ENCODE assay signal across 21 cellular contexts in the genomic region with DNA sequence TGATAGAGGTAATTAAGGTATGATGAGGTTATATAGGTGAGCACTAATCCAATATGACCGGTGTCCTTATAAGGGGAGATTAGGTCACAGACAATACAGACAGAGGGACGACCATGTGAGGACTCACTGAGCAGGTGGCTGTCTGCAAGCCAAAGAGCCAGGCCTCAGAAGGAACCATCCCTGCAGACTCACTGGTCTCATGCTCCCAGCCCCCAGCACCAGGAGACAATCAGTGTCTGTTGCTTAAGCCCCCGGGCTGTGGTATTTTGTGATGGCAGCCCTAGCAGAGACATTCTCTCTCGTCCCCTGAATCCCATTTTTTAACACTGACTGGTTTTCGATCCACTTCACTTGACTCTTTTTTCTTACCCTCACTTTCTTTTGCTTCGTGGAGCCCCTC. TPM values are rescaled to one million over a fixed set of nuclear protein-coding genes. Genes with fewer than 3 reads are reported as not detected.
A peak's percentile ranks its signal among the peaks of the same experiment; 100 is the strongest.
DNase-seq lines count a peak whose midpoint lies in the region; ATAC-seq and TF ChIP-seq lines count a peak whose summit lies in the region.
"Had no signal": no experiment of that assay in that cellular context is flagged by ENCODE, and none has a peak within 500 bp of the region (broad histone marks: within the 10 kb centered on the region; RNA-seq: fewer than 3 reads in every experiment).

No MANE protein-coding gene starts in this region.

- no peak for TF ChIP-seq POLR2A in uterus (IDR thresholded peaks at IDR 0.05)

- H3K27me3 ChIP-seq in uterus (peaks cover 0 to 9% of the 10 kb centered on the region in 2 donors), upper lobe of right lung (peaks cover 74% of the 10 kb centered on the region)

- no peak for TF ChIP-seq CTCF in uterus (IDR thresholded peaks at IDR 0.05)
- TF ChIP-seq CTCF in upper lobe of right lung (IDR thresholded peaks at IDR 0.05) = no peak

- DNase-seq in ELF-1 (ENCODE audit: low read depth, low spot score) (peak; percentile 66), NCI-H82 treated with DMSO at 0.1 percent for 48 hours (lab: John Stamatoyannopoulos, UW; ENCODE audit: unreplicated experiment) (peak; percentile 18), islet precursor cell (peak; percentile 84), uterus (no peak), upper lobe of right lung (no peak), activated gamma-delta T cell treated with Interleukin-2 at 50 U/mL for 16 hours (no peak)
- DNase-seq in stimulated activated naive CD4-positive, alpha-beta T cell (lab: John Stamatoyannopoulos, UW) = no peak
- DNase-seq: 8988T; ACHN; AML-193; BE2C; Calu3; CD4-positive, alpha-beta T cell; CD8-positive, alpha-beta memory T cell; DMS53; DMS79 treated with DMSO at 0.1 percent for 48 hours; GM23248; H9 had no signal

- ATAC-seq in upper lobe of right lung = no peak
- ATAC-seq: A549, HCT116 had no signal

- H3K4me3 ChIP-seq in uterus (no peak overlapping the region), upper lobe of right lung (no peak overlapping the region)
- H3K4me3 ChIP-seq: A549; BLaER1 treated with 17β-estradiol and CSF1 and Interleukin-3, amounts not matched to agents 10 nM and 100 nM; GM23248 had no signal

- H3K36me3 ChIP-seq in uterus (no peaks in the 10 kb centered on the region), upper lobe of right lung (no peaks in the 10 kb centered on the region)
- H3K36me3 ChIP-seq: BE2C; BLaER1 treated with 17β-estradiol and CSF1 and Interleukin-3, amounts not matched to agents 10 nM and 100 nM had no signal

- H3K4me1 ChIP-seq in uterus (no peaks in the 10 kb centered on the region), upper lobe of right lung (no peaks in the 10 kb centered on the region)
- H3K4me1 ChIP-seq: A549, BE2C had no signal

- H3K27ac ChIP-seq in uterus = no peak overlapping the region
- no peak overlapping the region for H3K27ac ChIP-seq in upper lobe of right lung
- H3K27ac ChIP-seq: A549; BLaER1 treated with 17β-estradiol and CSF1 and Interleukin-3, amounts not matched to agents 10 nM and 100 nM; GM23248 had no signal

- H3K9me3 ChIP-seq in uterus = no peaks in the 10 kb centered on the region
- no peaks in the 10 kb centered on the region for H3K9me3 ChIP-seq in upper lobe of right lung
- H3K9me3 ChIP-seq: A549, BE2C had no signal

- intact Hi-C loops in uterus (cut with DNase I; ENCODE audit: low total_unique reads) (no loop called here), upper lobe of right lung (cut with DNase I) (no loop called here)

RNA-seq across cellular contexts. Expression of gene PABPC3, which starts 51.9 kb away (rescaled TPM):
- total RNA-seq in uterus (1 to 10 TPM in 1 of 4 donors, under 1 TPM in 2, not detected in 1; 0.14 to 1.0 (median 0.15) TPM), upper lobe of right lung (0.12 TPM)

Comparison
In these comparisons a context has a peak if more than half of its experiments do, and no peak if none do; other contexts are left out.
1. DNase-seq: peak in ELF-1 (single experiment), NCI-H82 treated with DMSO at 0.1 percent for 48 hours (single experiment) and islet precursor cell (single experiment); none in stimulated activated naive CD4-positive, alpha-beta T cell (0 of 6), uterus (0 of 2), upper lobe of right lung (single experiment) and activated gamma-delta T cell treated with Interleukin-2 at 50 U/mL for 16 hours (single experiment).